In genomic region chrX:102846544-102847236, GRCh38 we compare ENCODE assay signal across 18 cellular contexts.
DNase-seq lines count a peak whose midpoint lies in the region; ATAC-seq and TF ChIP-seq lines count a peak whose summit lies in the region.
"Had no signal": no experiment of that assay in that cellular context is flagged by ENCODE, and none has a peak within 500 bp of the region (broad histone marks: within the 10 kb centered on the region; RNA-seq: fewer than 3 reads in every experiment).

No MANE protein-coding gene starts in this region.

- H3K9me3 ChIP-seq in IMR-90 (ENCODE audit: control insufficient read depth, insufficient read depth, low read length): no peaks in the 10 kb centered on the region
- no peaks in the 10 kb centered on the region for H3K9me3 ChIP-seq in Peyer's patch
- H3K9me3 ChIP-seq: MG63, psoas muscle, upper lobe of right lung had no signal

- ATAC-seq in IMR-90 (ENCODE audit: low read depth): peak; percentile 53; the same call in 1 of the 2 replicates
- ATAC-seq: psoas muscle, upper lobe of right lung had no signal

- no peak overlapping the region for H3K4me2 ChIP-seq in IMR-90 (ENCODE audit: low read depth, low read length)

- H3K18ac ChIP-seq in IMR-90 (ENCODE audit: low read depth, low read length): no peak overlapping the region

- no peak overlapping the region for H3K56ac ChIP-seq in IMR-90 (ENCODE audit: extremely low read depth, insufficient read depth, low read length)

- H2BK120ac ChIP-seq in IMR-90 (ENCODE audit: low read depth, low read length): no peak overlapping the region

- no peak overlapping the region for H2BK5ac ChIP-seq in IMR-90 (ENCODE audit: low read depth, low read length, poor library complexity, severe bottlenecking)

- no peaks in the 10 kb centered on the region for H3K9me1 ChIP-seq in IMR-90 (ENCODE audit: insufficient read depth, low read length)

- CTCF ChIA-PET in IMR-90 (lab: Yijun Ruan, JAX): no interaction called here

- DNase-seq in AG08395 (ENCODE audit: low spot score) (peak; percentile 32), IMR-90 (peak; percentile 73), astrocyte of the hippocampus (ENCODE audit: low read depth, low spot score) (peak; percentile 44), glomerular visceral epithelial cell (ENCODE audit: extremely low spot score) (peak; percentile 53), NCI-H82 treated with DMSO at 0.1 percent for 48 hours (lab: John Stamatoyannopoulos, UW; ENCODE audit: unreplicated experiment) (no peak), DMS79 treated with DMSO at 0.1 percent for 48 hours (lab: John Stamatoyannopoulos, UW) (no peak), pons (ENCODE audit: low spot score) (no peak), Peyer's patch (no peak)
- DNase-seq: activated CD4-positive, alpha-beta T cell treated with anti-CD3 and anti-CD28 coated beads, Interleukin-2, amount 50 U/mL, for 48 hours; activated naive CD8-positive, alpha-beta T cell treated with anti-CD3 and anti-CD28 coated beads, Interleukin-2, amount 10 ng/mL, durations not matched to agents 7 days and 5 days; activated T-cell treated with anti-CD3 and anti-CD28 coated beads, Interleukin-2, amount 50 U/mL, for 48 hours; H7; MG63; NCI-H187; NCI-H510A treated with DMSO at 0.1 percent for 48 hours; psoas muscle; stimulated activated naive CD4-positive, alpha-beta T cell; upper lobe of right lung had no signal

- H3K4me3 ChIP-seq in IMR-90 (ENCODE audit: insufficient read depth, low read depth, low read length) (no peak overlapping the region), Peyer's patch (no peak overlapping the region)
- H3K4me3 ChIP-seq: MG63, psoas muscle, upper lobe of right lung had no signal

- H3K23ac ChIP-seq in IMR-90 (ENCODE audit: low read depth, low read length): no peak overlapping the region

- no peak overlapping the region for H2AK9ac ChIP-seq in IMR-90 (replicated peaks; ENCODE audit: low read depth, low read length, poor library complexity)

- no peaks in the 10 kb centered on the region for H3K4me1 ChIP-seq in IMR-90 (ENCODE audit: control insufficient read depth, insufficient read depth, low read length)
- no peaks in the 10 kb centered on the region for H3K4me1 ChIP-seq in Peyer's patch
- H3K4me1 ChIP-seq: psoas muscle, upper lobe of right lung had no signal

- H4K91ac ChIP-seq in IMR-90 (ENCODE audit: insufficient read depth, low read depth, low read length): no peak overlapping the region

- no peaks in the 10 kb centered on the region for H3K79me1 ChIP-seq in IMR-90 (ENCODE audit: low read depth in 1 of 2, low read length in 2 of 2)

- H3K27me3 ChIP-seq in IMR-90 (ENCODE audit: control insufficient read depth, insufficient read depth, low read length) (no peaks in the 10 kb centered on the region; the same call in 1 of the 2 replicates), Peyer's patch (no peaks in the 10 kb centered on the region)
- H3K27me3 ChIP-seq: MG63, upper lobe of right lung had no signal

- no peak overlapping the region for H2BK15ac ChIP-seq in IMR-90 (ENCODE audit: low read depth, low read length)

- no peak overlapping the region for H3K27ac ChIP-seq in IMR-90 (ENCODE audit: insufficient read depth, low read length)
- no peak overlapping the region for H3K27ac ChIP-seq in Peyer's patch
- H3K27ac ChIP-seq: psoas muscle, upper lobe of right lung had no signal

- no peak overlapping the region for H3K9ac ChIP-seq in IMR-90 (ENCODE audit: low read depth, low read length)

- in situ Hi-C loops in IMR-90 (cut with MboI; ENCODE audit: low sequenced_read_pairs): no loop called here

- dilution Hi-C loops in IMR-90 (cut with HindIII; ENCODE audit: low sequenced_read_pairs, unreplicated experiment): no loop called here

- no peak for TF ChIP-seq RAD21 in IMR-90 (IDR thresholded peaks at IDR 0.05; ENCODE audit: low read length)

- no peak overlapping the region for H2AFZ ChIP-seq in IMR-90 (replicated peaks; ENCODE audit: low read length, poor library complexity)

- no peaks in the 10 kb centered on the region for H4K20me1 ChIP-seq in IMR-90 (ENCODE audit: insufficient read depth, low read length)

- H2AK5ac ChIP-seq in IMR-90 (ENCODE audit: low read depth, low read length): no peak overlapping the region

- no CpG with 5 or more reads among the region's 4 CpGs for WGBS in IMR-90 (ENCODE audit: extremely low coverage in 2 of 2, insufficient read length in 1 of 2), 2 experiments

- no peak overlapping the region for H4K5ac ChIP-seq in IMR-90 (ENCODE audit: low read depth, low read length)

- POLR2A ChIA-PET in IMR-90 (lab: Charles Lee; ENCODE audit: unreplicated experiment): no interaction called here

- TF ChIP-seq CTCF in IMR-90 (conservative IDR thresholded peaks at IDR 0.05; ENCODE audit: low read depth, low read length): no peak
- no peak for TF ChIP-seq CTCF in Peyer's patch (IDR thresholded peaks at IDR 0.05)

- intact Hi-C loops in IMR-90 (cut with micrococcal nuclease): no loop called here

- no peak overlapping the region for H3K4ac ChIP-seq in IMR-90 (ENCODE audit: low read depth, low read length)

- TF ChIP-seq POLR2A in IMR-90 (IDR thresholded peaks at IDR 0.05; ENCODE audit: low read depth, low read length): no peak
- no peak for TF ChIP-seq POLR2A in Peyer's patch (IDR thresholded peaks at IDR 0.05)

- no TSS peak for BruUV-seq in IMR-90 (replicated peaks; lab: Mats Ljungman, UMichigan)

- H3K36me3 ChIP-seq in IMR-90 (ENCODE audit: control insufficient read depth, insufficient read depth, low read length) (no peaks in the 10 kb centered on the region), Peyer's patch (no peaks in the 10 kb centered on the region)
- H3K36me3 ChIP-seq: MG63, upper lobe of right lung had no signal

- no peak overlapping the region for H2BK20ac ChIP-seq in IMR-90 (ENCODE audit: low read depth, low read length)

- H4K8ac ChIP-seq in IMR-90 (ENCODE audit: low read depth in 2 of 2, low read length in 2 of 2): no peak overlapping the region

- no peak overlapping the region for H3K14ac ChIP-seq in IMR-90 (replicated peaks; ENCODE audit: low read depth, low read length)

TF ChIP-seq in IMR-90, 13 proteins besides CTCF, POLR2A, EP300 and RAD21:
- TF ChIP-seq MAFK (IDR thresholded peaks at IDR 0.05; ENCODE audit: low read depth, low read length) (peak; percentile 54; the same call in 1 of the 2 replicates), CHD1 (IDR thresholded peaks at IDR 0.05; ENCODE audit: low read depth, low read length) (no peak), RCOR1 (IDR thresholded peaks at IDR 0.05; ENCODE audit: insufficient replicate concordance, low read length) (no peak), USF2 (IDR thresholded peaks at IDR 0.05; ENCODE audit: low read depth, low read length) (no peak), CEBPB (IDR thresholded peaks at IDR 0.05; ENCODE audit: low read depth, low read length) (no peak)

Comparison
In these comparisons a context has a peak if more than half of its experiments do, and no peak if none do; other contexts are left out.
1. DNase-seq: peak in AG08395 (single experiment), IMR-90 (single experiment), astrocyte of the hippocampus (single experiment) and glomerular visceral epithelial cell (single experiment); none in NCI-H82 treated with DMSO at 0.1 percent for 48 hours (single experiment), DMS79 treated with DMSO at 0.1 percent for 48 hours (single experiment), pons (single experiment) and Peyer's patch (0 of 3).